ENCODE assay signal across 1 cellular context in genomic region chr3:197891-198491, GRCh38.
TF ChIP-seq lines count a peak whose summit lies in the region.

No MANE protein-coding gene starts in this region.

TF ChIP-seq in IMR-90, 13 proteins besides CTCF, POLR2A, EP300 and RAD21:
- no peak for TF ChIP-seq MAFK (IDR thresholded peaks at IDR 0.05; ENCODE audit: low read depth, low read length)
- no peak for TF ChIP-seq MXI1 (IDR thresholded peaks at IDR 0.05; ENCODE audit: borderline replicate concordance, low read depth, low read length)
- no peak for TF ChIP-seq MAZ (IDR thresholded peaks at IDR 0.05; ENCODE audit: borderline replicate concordance, low read depth, low read length)
- TF ChIP-seq USF2 (IDR thresholded peaks at IDR 0.05; ENCODE audit: low read depth, low read length) = no peak
- TF ChIP-seq CHD1 (IDR thresholded peaks at IDR 0.05; ENCODE audit: low read depth, low read length) = no peak
- TF ChIP-seq ELK1 (IDR thresholded peaks at IDR 0.05; ENCODE audit: borderline replicate concordance, low read depth, low read length) = no peak
- no peak for TF ChIP-seq RFX5 (IDR thresholded peaks at IDR 0.05; ENCODE audit: low read depth, low read length)
- TF ChIP-seq BHLHE40 (IDR thresholded peaks at IDR 0.05; ENCODE audit: low read depth, low read length) = no peak
- TF ChIP-seq RCOR1 (IDR thresholded peaks at IDR 0.05; ENCODE audit: insufficient replicate concordance, low read length) = no peak
- no peak for TF ChIP-seq SMC3 (IDR thresholded peaks at IDR 0.05; ENCODE audit: low read depth, low read length)
- TF ChIP-seq NFE2L2 (IDR thresholded peaks at IDR 0.05; ENCODE audit: low read depth, low read length) = no peak
- no peak for TF ChIP-seq CEBPB (IDR thresholded peaks at IDR 0.05; ENCODE audit: low read depth, low read length)
- no peak for TF ChIP-seq FOS (IDR thresholded peaks at IDR 0.05; ENCODE audit: low read depth, low read length)
